ENCODE assay signal across 19 cellular contexts in the genomic region with DNA sequence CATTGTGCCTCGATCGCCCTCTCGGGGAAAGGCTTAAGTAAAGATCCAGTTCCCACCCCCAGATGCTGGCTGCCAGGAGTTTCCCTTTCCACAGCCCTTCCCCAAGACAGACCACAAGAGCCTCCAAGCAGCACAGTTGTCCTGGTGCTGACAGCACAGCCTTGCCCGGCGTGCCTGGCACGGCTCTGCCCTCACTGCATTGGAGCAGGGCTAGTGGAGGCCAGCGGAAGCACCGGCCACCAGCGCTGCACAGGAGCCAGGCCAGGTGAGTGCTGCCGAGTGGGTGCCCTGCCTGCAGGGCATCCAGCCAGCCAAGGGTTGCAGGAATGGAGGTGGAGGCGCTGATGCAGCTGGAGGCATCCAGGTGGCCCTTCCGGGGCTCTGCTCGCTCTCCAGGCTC. TPM values are rescaled to one million over a fixed set of nuclear protein-coding genes. Genes with fewer than 3 reads are reported as not detected.
"Had no signal": no experiment of that assay in that cellular context is flagged by ENCODE, and none has a peak within 500 bp of the region (broad histone marks: within the 10 kb centered on the region; RNA-seq: fewer than 3 reads in every experiment).

No MANE protein-coding gene starts in this region.

- H3K4me2 ChIP-seq: neural progenitor cell had no signal

- H3K4me1 ChIP-seq: gastrocnemius medialis, left lung, lower lobe of right lung had no signal

- H3K27ac Mint-ChIP-seq: immature natural killer cell; memory B cell; mesothelial cell of epicardium; natural killer cell treated with Interleukin-12 subunit alpha and Interleukin-12 subunit beta and Interleukin-15 and Interleukin-18, amount 100 ng/mL, for 72 hours had no signal

- DNase-seq: cortex of kidney; dorsolateral prefrontal cortex; effector CD8-positive, alpha-beta T cell; immature natural killer cell; lower lobe of right lung; occipital lobe; small intestine; stimulated activated CD4-positive, alpha-beta T cell treated with anti-CD3 and anti-CD28 coated beads, Interleukin-12 subunit alpha, Interleukin-12 subunit beta, amount 100 ng/mL, for 4 hours; stimulated activated naive CD4-positive, alpha-beta T cell treated with Interleukin-2 at 50 U/mL for 16 hours; trophoblast cell had no signal

- H3K36me3 ChIP-seq: neural progenitor cell had no signal

- ATAC-seq: esophagus mucosa; left lung; lower lobe of right lung; natural killer cell treated with Interleukin-12 subunit alpha and Interleukin-12 subunit beta and Interleukin-15 and Interleukin-18, amount 100 ng/mL, for 72 hours had no signal

- H3K9ac ChIP-seq: neural progenitor cell had no signal

- H3K27me3 Mint-ChIP-seq: memory B cell; natural killer cell treated with Interleukin-12 subunit alpha and Interleukin-12 subunit beta and Interleukin-15 and Interleukin-18, amount 100 ng/mL, for 72 hours had no signal

- H3K4me3 Mint-ChIP-seq: immature natural killer cell; memory B cell; mesothelial cell of epicardium; natural killer cell treated with Interleukin-12 subunit alpha and Interleukin-12 subunit beta and Interleukin-15 and Interleukin-18, amount 100 ng/mL, for 72 hours; neural progenitor cell had no signal

- H3K9me3 ChIP-seq: gastrocnemius medialis, left lung, lower lobe of right lung had no signal

- H3K4me3 ChIP-seq: dorsolateral prefrontal cortex, gastrocnemius medialis, left lung, lower lobe of right lung, neural progenitor cell had no signal

- H3K4me1 Mint-ChIP-seq: immature natural killer cell had no signal

- H3K9me3 Mint-ChIP-seq: immature natural killer cell; memory B cell; mesothelial cell of epicardium; natural killer cell treated with Interleukin-12 subunit alpha and Interleukin-12 subunit beta and Interleukin-15 and Interleukin-18, amount 100 ng/mL, for 72 hours; neural progenitor cell had no signal

- H3K27me3 ChIP-seq: dorsolateral prefrontal cortex, gastrocnemius medialis, left lung, neural progenitor cell had no signal

- H3K27ac ChIP-seq: left lung, lower lobe of right lung, neural progenitor cell had no signal

- H3K36me3 Mint-ChIP-seq: natural killer cell treated with Interleukin-12 subunit alpha and Interleukin-12 subunit beta and Interleukin-15 and Interleukin-18, amount 100 ng/mL, for 72 hours had no signal

- H2AFZ ChIP-seq: neural progenitor cell had no signal

RNA-seq across cellular contexts. Expression of a gene that starts 9.6 kb away (rescaled TPM):
- polyA plus RNA-seq: fibroblast of lung, immature natural killer cell, keratinocyte had no signal
